24 cellular contexts compared by ENCODE assay signal in genomic region chr13:33489563-33489962, GRCh38.
"Had no signal": no experiment of that assay in that cellular context is flagged by ENCODE, and none has a peak within 500 bp of the region (broad histone marks: within the 10 kb centered on the region; RNA-seq: fewer than 3 reads in every experiment).

No MANE protein-coding gene starts in this region.

- H3K9ac ChIP-seq: parathyroid adenoma had no signal

- H3K27ac Mint-ChIP-seq: effector memory CD8-positive, alpha-beta T cell; memory B cell; mesothelial cell of epicardium; natural killer cell treated with Interleukin-12 subunit alpha and Interleukin-12 subunit beta and Interleukin-15 and Interleukin-18, amount 100 ng/mL, for 72 hours; stimulated activated effector memory CD8-positive, alpha-beta T cell treated with anti-CD3 and anti-CD28 coated beads, Interleukin-12 subunit alpha, Interleukin-12 subunit beta, amount 100 ng/mL, for 72 hours had no signal

- H3K27ac ChIP-seq: parathyroid adenoma, prostate gland, sigmoid colon, stomach, thyroid gland, vagina had no signal

- H3K9me3 ChIP-seq: prostate gland, sigmoid colon, thyroid gland, vagina had no signal

- H3K36me3 Mint-ChIP-seq: memory B cell; natural killer cell treated with Interleukin-12 subunit alpha and Interleukin-12 subunit beta and Interleukin-15 and Interleukin-18, amount 100 ng/mL, for 72 hours; stimulated activated effector memory CD8-positive, alpha-beta T cell treated with anti-CD3 and anti-CD28 coated beads, Interleukin-12 subunit alpha, Interleukin-12 subunit beta, amount 100 ng/mL, for 72 hours had no signal

- H3K36me3 ChIP-seq: prostate gland, sigmoid colon, stomach, thyroid gland, vagina had no signal

- H2AFZ ChIP-seq: parathyroid adenoma had no signal

- H3K9me3 Mint-ChIP-seq: stimulated activated effector memory CD8-positive, alpha-beta T cell treated with anti-CD3 and anti-CD28 coated beads, Interleukin-12 subunit alpha, Interleukin-12 subunit beta, amount 100 ng/mL, for 72 hours had no signal

- H3K4me3 Mint-ChIP-seq: effector memory CD8-positive, alpha-beta T cell; memory B cell; mesothelial cell of epicardium; naive B cell; natural killer cell treated with Interleukin-12 subunit alpha and Interleukin-12 subunit beta and Interleukin-15 and Interleukin-18, amount 100 ng/mL, for 72 hours; neural crest cell; stimulated activated effector memory CD8-positive, alpha-beta T cell treated with anti-CD3 and anti-CD28 coated beads, Interleukin-12 subunit alpha, Interleukin-12 subunit beta, amount 100 ng/mL, for 72 hours had no signal

- H3K4me3 ChIP-seq: lung, mucosa of descending colon, prostate gland, sigmoid colon, stomach, thyroid gland, vagina had no signal

- H3K27me3 ChIP-seq: sigmoid colon, stomach, thyroid gland, vagina had no signal

- H3K4me1 ChIP-seq: parathyroid adenoma, prostate gland, vagina had no signal

- H3K79me2 ChIP-seq: parathyroid adenoma had no signal

- ATAC-seq: effector memory CD8-positive, alpha-beta T cell; left lobe of liver; mucosa of descending colon; natural killer cell treated with Interleukin-12 subunit alpha and Interleukin-12 subunit beta and Interleukin-15 and Interleukin-18, amount 100 ng/mL, for 72 hours; stimulated activated effector memory CD8-positive, alpha-beta T cell treated with anti-CD3 and anti-CD28 coated beads, Interleukin-12 subunit alpha, Interleukin-12 subunit beta, amount 100 ng/mL, for 72 hours had no signal

- FAIRE-seq: frontal cortex, kidney had no signal

- DNase-seq: cortex of kidney; effector memory CD8-positive, alpha-beta T cell; kidney; mucosa of descending colon; naive B cell; right cardiac atrium; sigmoid colon; stimulated activated CD4-positive, alpha-beta T cell treated with anti-CD3 and anti-CD28 coated beads, Interleukin-2, amount 100 ng/mL, for 24 hours; stimulated activated CD4-positive, alpha-beta T cell treated with anti-CD3 and anti-CD28 coated beads, Interleukin-4, amount 100 ng/mL, for 24 hours; stimulated activated naive CD4-positive, alpha-beta T cell treated with Interleukin-2 at 50 U/mL for 16 hours; stomach; thyroid gland; trophoblast cell had no signal
